In the genomic region with DNA sequence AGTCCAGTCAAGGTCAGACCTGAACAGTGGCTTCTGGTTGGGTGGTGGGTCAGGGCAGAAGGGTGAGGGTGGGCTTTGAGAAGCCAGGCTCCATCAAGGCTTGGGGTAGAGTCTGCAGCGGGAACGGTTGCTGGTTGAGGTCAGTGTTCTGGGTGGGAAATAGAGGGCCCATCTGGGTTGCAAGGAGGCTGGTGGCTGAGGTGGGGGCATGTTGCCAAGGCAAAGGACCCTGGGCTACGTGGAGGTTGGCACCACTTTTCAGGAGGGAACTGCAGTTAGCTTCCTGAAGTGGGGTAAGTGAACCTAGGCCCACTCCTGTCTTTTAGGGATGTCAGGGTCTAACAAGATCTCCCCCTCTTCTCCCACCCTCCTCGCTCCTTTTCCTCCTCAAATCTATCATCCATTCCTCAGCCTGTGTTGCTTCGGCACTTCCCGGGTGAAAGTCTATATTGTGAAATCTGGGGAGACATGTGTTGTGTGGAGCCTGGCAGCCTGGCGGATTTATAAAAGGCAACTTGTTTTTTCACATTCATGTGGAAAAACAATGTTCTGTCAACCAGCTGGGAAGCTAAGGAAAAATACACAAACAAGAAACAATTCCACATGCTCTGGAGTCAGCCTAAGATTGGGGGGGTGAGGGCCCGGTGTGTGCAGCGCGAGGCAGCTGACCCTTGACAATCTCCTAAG, we compare ENCODE assay signal across 16 cellular contexts. TPM values are rescaled to one million over a fixed set of nuclear protein-coding genes. Genes with fewer than 3 reads are reported as not detected.
DNase-seq lines count a peak whose midpoint lies in the region; ATAC-seq and TF ChIP-seq lines count a peak whose summit lies in the region.
"Had no signal": no experiment of that assay in that cellular context is flagged by ENCODE, and none has a peak within 500 bp of the region (broad histone marks: within the 10 kb centered on the region; RNA-seq: fewer than 3 reads in every experiment).

No MANE protein-coding gene starts in this region.

- H3K9me3 Mint-ChIP-seq in neural progenitor cell, result no peaks in the 10 kb centered on the region

- DNase-seq in AG10803 (ENCODE audit: low read depth) (peak; percentile 39), body of pancreas (peak in 3 of 4 donors; percentile 55 to 74 (median 61)), hepatocyte (ENCODE audit: low spot score) (peak; percentile 58), neural progenitor cell (ENCODE audit: low spot score) (no peak), sigmoid colon (no peak), RPMI8226 (no peak)
- DNase-seq in effector CD8-positive, alpha-beta T cell (lab: John Stamatoyannopoulos, UW), result no peak
- DNase-seq in stimulated activated CD4-positive, alpha-beta T cell treated with anti-CD3 and anti-CD28 coated beads, Interleukin-2, amount 100 ng/mL, for 24 hours, result no peak
- DNase-seq: 8988T, C1 segment of cervical spinal cord, MM.1S, NCI-H1105, NCI-H1930, NCI-H2171, NCI-H510A, NCI-H82 had no signal

- H3K4me3 Mint-ChIP-seq in neural progenitor cell, result no peak overlapping the region

- H3K4me1 Mint-ChIP-seq in neural progenitor cell, result peaks cover 12% of the 10 kb centered on the region

- H2AFZ ChIP-seq in hepatocyte (no peak overlapping the region), neural progenitor cell (replicated peaks) (no peak overlapping the region)

- peak overlapping the region; percentile 68 for H3K4me2 ChIP-seq in hepatocyte
- H3K4me2 ChIP-seq in neural progenitor cell, result no peak overlapping the region

- H3K4me3 ChIP-seq in AG10803 (ENCODE audit: low read length) (no peak overlapping the region), body of pancreas (peak overlapping the region; percentile 13 to 44), hepatocyte (no peak overlapping the region), neural progenitor cell (no peak overlapping the region), sigmoid colon (no peak overlapping the region)

- WGBS in body of pancreas, 2 donors, result 41 to 52% methylated on average over 10 of the region's 10 CpGs
- WGBS in hepatocyte (ENCODE audit: low lambda C conversion rate, missing lambda C conversion rate), result 87% methylated on average over 10 of the region's 10 CpGs
- 84 to 86% methylated on average over 10 of the region's 10 CpGs for WGBS in sigmoid colon, 2 donors

- H3F3A ChIP-seq in neural progenitor cell (ENCODE audit: low read depth), result no peaks in the 10 kb centered on the region

- no peak for TF ChIP-seq EP300 in sigmoid colon (IDR thresholded peaks at IDR 0.05)

- H3K79me2 ChIP-seq in hepatocyte (no peaks in the 10 kb centered on the region), neural progenitor cell (ENCODE audit: low read depth) (no peaks in the 10 kb centered on the region)

- no peaks in the 10 kb centered on the region for H3K27me3 ChIP-seq in body of pancreas
- no peaks in the 10 kb centered on the region for H3K27me3 ChIP-seq in hepatocyte
- H3K27me3 ChIP-seq in neural progenitor cell, result no peaks in the 10 kb centered on the region
- H3K27me3 ChIP-seq in sigmoid colon, result no peaks in the 10 kb centered on the region

- H3K27me3 Mint-ChIP-seq in neural progenitor cell (ENCODE audit: insufficient read depth, low read depth), result peaks cover 11% of the 10 kb centered on the region

- H3K27ac ChIP-seq in body of pancreas (peak overlapping the region; percentile 93 to 96 (median 94)), hepatocyte (peak overlapping the region; percentile 72), neural progenitor cell (no peak overlapping the region), sigmoid colon (no peak overlapping the region)

- no peak overlapping the region for H3K9ac ChIP-seq in neural progenitor cell

- H3K27ac Mint-ChIP-seq in neural progenitor cell, result peak overlapping the region; percentile 42

- H3K9me3 ChIP-seq in body of pancreas, result no peaks in the 10 kb centered on the region
- H3K9me3 ChIP-seq in hepatocyte (ENCODE audit: low read depth), result no peaks in the 10 kb centered on the region
- no peaks in the 10 kb centered on the region for H3K9me3 ChIP-seq in neural progenitor cell (ENCODE audit: low read depth)
- no peaks in the 10 kb centered on the region for H3K9me3 ChIP-seq in sigmoid colon

- peak in 2 of 3 donors; percentile 45 to 50 for TF ChIP-seq POLR2A in body of pancreas (IDR thresholded peaks at IDR 0.05)
- TF ChIP-seq POLR2A in sigmoid colon (IDR thresholded peaks at IDR 0.05), result no peak

- no peaks in the 10 kb centered on the region for H3K36me3 Mint-ChIP-seq in neural progenitor cell

- H3K4me1 ChIP-seq in body of pancreas, result peaks cover 53% of the 10 kb centered on the region
- H3K4me1 ChIP-seq in hepatocyte (ENCODE audit: insufficient read depth), result peaks cover 11% of the 10 kb centered on the region
- no peaks in the 10 kb centered on the region for H3K4me1 ChIP-seq in neural progenitor cell
- H3K4me1 ChIP-seq in sigmoid colon, result no peaks in the 10 kb centered on the region

- intact Hi-C loops in body of pancreas (cut with DNase I) (no loop called here), sigmoid colon (cut with DNase I) (no loop called here)

- peak; percentile 33 for ATAC-seq in body of pancreas

- no peak for TF ChIP-seq CTCF in AG10803 (conservative IDR thresholded peaks at IDR 0.05; ENCODE audit: low read length)
- TF ChIP-seq CTCF in body of pancreas (IDR thresholded peaks at IDR 0.05), result no peak
- no peak for TF ChIP-seq CTCF in hepatocyte (IDR thresholded peaks at IDR 0.05; ENCODE audit: poor library complexity)
- TF ChIP-seq CTCF in neural progenitor cell (IDR thresholded peaks at IDR 0.05), result no peak
- TF ChIP-seq CTCF in sigmoid colon (IDR thresholded peaks at IDR 0.05), result no peak

- H3K36me3 ChIP-seq in body of pancreas (replicated peaks in 1 of 2; ENCODE audit: insufficient read depth in 1 of 2, low read depth in 2 of 2) (no peaks in the 10 kb centered on the region), hepatocyte (replicated peaks; ENCODE audit: insufficient read depth, low read depth) (no peaks in the 10 kb centered on the region), neural progenitor cell (no peaks in the 10 kb centered on the region), sigmoid colon (no peaks in the 10 kb centered on the region)

- H4K20me1 ChIP-seq in hepatocyte (ENCODE audit: insufficient read depth, poor library complexity, severe bottlenecking) (no peaks in the 10 kb centered on the region), neural progenitor cell (ENCODE audit: low read depth) (no peaks in the 10 kb centered on the region)

- no peaks in the 10 kb centered on the region for H3K9me2 ChIP-seq in hepatocyte (replicated peaks; ENCODE audit: insufficient read depth)

RNA-seq across cellular contexts. Expression of a gene that starts 1.5 kb away (rescaled TPM):
- total RNA-seq in body of pancreas, result 100 to 1,000 TPM in 1 of 2 donors, 10 to 100 TPM in 1; 49.1 to 133 TPM
- 4.7 and 6.1 TPM in 2 replicates for total RNA-seq in hepatocyte
- 3.5 and 8.2 TPM in 2 replicates for polyA plus RNA-seq in hepatocyte
- total RNA-seq in neural progenitor cell (ENCODE audit: low replicate concordance), result 0.03 TPM in 1 of 2 replicates, not detected in the other
- total RNA-seq in sigmoid colon, result under 1 TPM in 2 of 4 donors, not detected in 2; 0.16 to 0.36 TPM
- polyA plus RNA-seq in sigmoid colon, result 10 to 100 TPM in 2 of 3 donors, 1 to 10 TPM in 1; 7.2 to 18.5 (median 11.8) TPM

RNA-seq across cellular contexts. Expression of a gene that starts 29.5 kb away (rescaled TPM):
- total RNA-seq in body of pancreas (1 to 10 TPM; 2.3 to 4.3 TPM), hepatocyte (2.2 and 2.4 TPM in 2 replicates), neural progenitor cell (ENCODE audit: low replicate concordance) (0.06 TPM in 1 of 2 replicates, not detected in the other), sigmoid colon (under 1 TPM in 2 of 4 donors, not detected in 2; under 0.01 TPM)
- polyA plus RNA-seq in hepatocyte (0.67 and 2.0 TPM in 2 replicates), sigmoid colon (1 to 10 TPM; 3.0 to 3.7 (median 3.1) TPM)

RNA-seq across cellular contexts. Expression of a gene that starts 45.6 kb away (rescaled TPM):
- 1 to 10 TPM; 4.6 to 5.4 TPM for total RNA-seq in body of pancreas
- total RNA-seq in hepatocyte, result 5.8 and 6.4 TPM in 2 replicates
- 3.6 and 7.5 TPM in 2 replicates for polyA plus RNA-seq in hepatocyte
- 3.0 and 3.3 TPM in 2 replicates for total RNA-seq in neural progenitor cell (ENCODE audit: low replicate concordance)
- total RNA-seq in sigmoid colon, result 1 to 10 TPM in 1 of 4 donors, under 1 TPM in 1, not detected in 2; 0.28 to 1.4 TPM
- polyA plus RNA-seq in sigmoid colon, result 1 to 10 TPM; 4.2 to 8.7 (median 6.7) TPM

Comparison
In these comparisons a context has a peak if more than half of its experiments do, and no peak if none do; other contexts are left out.
1. DNase-seq: peak in AG10803 (single experiment), body of pancreas (3 of 4) and hepatocyte (single experiment); none in neural progenitor cell (single experiment), effector CD8-positive, alpha-beta T cell (single experiment), sigmoid colon (single experiment), stimulated activated CD4-positive, alpha-beta T cell treated with anti-CD3 and anti-CD28 coated beads, Interleukin-2, amount 100 ng/mL, for 24 hours (0 of 2) and RPMI8226 (single experiment).
2. H3K4me3 ChIP-seq: peak in body of pancreas (2 of 2); none in AG10803 (single experiment), hepatocyte (single experiment), neural progenitor cell (single experiment) and sigmoid colon (0 of 4).
3. H3K27ac ChIP-seq: peak in body of pancreas (4 of 4) and hepatocyte (single experiment); none in neural progenitor cell (single experiment) and sigmoid colon (0 of 4).
4. POLR2A ChIP-seq: peak in body of pancreas (2 of 3); none in sigmoid colon (0 of 2).